17 cellular contexts compared by ENCODE assay signal in the genomic region with DNA sequence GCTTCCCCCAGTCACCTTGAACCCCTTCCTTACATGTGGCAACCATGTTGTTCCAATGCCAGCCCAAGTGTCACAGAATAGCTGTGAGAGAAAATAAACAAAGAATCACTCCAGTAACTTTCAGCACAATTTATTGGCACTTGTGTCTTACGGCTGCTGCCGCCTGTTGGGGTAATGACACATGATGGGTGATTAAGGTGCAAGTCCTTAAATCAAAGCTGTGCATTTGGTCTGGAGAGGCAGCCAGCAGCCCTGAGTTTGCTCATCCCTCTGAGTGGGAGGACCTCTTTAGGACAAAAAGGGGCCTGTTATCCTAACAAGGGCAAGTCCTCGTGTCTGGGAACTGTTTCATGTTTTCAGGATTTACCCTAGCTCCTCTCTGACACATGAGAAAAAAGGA.
A peak's percentile ranks its signal among the peaks of the same experiment; 100 is the strongest.
DNase-seq lines count a peak whose midpoint lies in the region; ATAC-seq, FAIRE-seq and TF ChIP-seq lines count a peak whose summit lies in the region.
"Had no signal": no experiment of that assay in that cellular context is flagged by ENCODE, and none has a peak within 500 bp of the region (broad histone marks: within the 10 kb centered on the region; RNA-seq: fewer than 3 reads in every experiment).

No MANE protein-coding gene starts in this region.

- H4K5ac ChIP-seq in H1 (ENCODE audit: insufficient read length, low read depth, low read length), result no peak overlapping the region

- H2AK5ac ChIP-seq in H1 (ENCODE audit: low read depth, low read length), result no peak overlapping the region

- no peaks in the 10 kb centered on the region for H4K20me1 ChIP-seq in H1 (replicated peaks in 1 of 2; ENCODE audit: control insufficient read depth in 1 of 2, insufficient read depth in 2 of 2, low read length in 2 of 2)

- H3K4me1 ChIP-seq in H1 (replicated peaks in 1 of 4; ENCODE audit: control insufficient read depth in 3 of 4, insufficient read depth in 4 of 4, low read length in 3 of 4) (no peaks in the 10 kb centered on the region), heart left ventricle (no peaks in the 10 kb centered on the region)
- H3K4me1 ChIP-seq: A549, BE2C had no signal

- TF ChIP-seq CTCF in H1 (IDR thresholded peaks at IDR 0.05; ENCODE audit: control extremely low read depth in 1 of 3, insufficient read depth in 1 of 3, low read depth in 1 of 3, low read length in 3 of 3) (no peak), nephron progenitor cell (IDR thresholded peaks at IDR 0.05) (no peak), heart left ventricle (IDR thresholded peaks at IDR 0.05) (no peak)

- no peak overlapping the region for H2BK15ac ChIP-seq in H1 (ENCODE audit: low read length)

- TF ChIP-seq RAD21 in H1 (IDR thresholded peaks at IDR 0.05 in 1 of 2, conservative IDR thresholded peaks at IDR 0.05 in 1 of 2; ENCODE audit: low read depth in 2 of 2, low read length in 2 of 2), result no peak

- intact Hi-C loops in heart left ventricle (cut with DNase I), result no loop called here
- intact Hi-C loops in sciatic nerve (cut with DNase I), result no loop called here

- ATAC-seq in heart left ventricle, result no peak
- no peak for ATAC-seq in sciatic nerve
- ATAC-seq: A549, GM23338 had no signal

- H3K9me3 ChIP-seq in H1 (ENCODE audit: insufficient read depth in 2 of 2, low read depth in 1 of 2, low read length in 1 of 2) (peaks cover 22 to 26% of the 10 kb centered on the region in 2 experiments), heart left ventricle (peaks cover 0 to 12% (median 0%) of the 10 kb centered on the region in 12 donors)
- H3K9me3 ChIP-seq: A549, BE2C had no signal

- H3K27me3 Mint-ChIP-seq in nephron progenitor cell (ENCODE audit: low read depth, poor library complexity), result peaks cover 16% of the 10 kb centered on the region
- H3K27me3 Mint-ChIP-seq: CD4-positive, alpha-beta memory T cell had no signal

- H3K27me3 ChIP-seq in H1 (replicated peaks in 1 of 4; ENCODE audit: control insufficient read depth in 3 of 4, extremely low read depth in 1 of 4, insufficient read depth in 3 of 4, low read length in 3 of 4) (no peaks in the 10 kb centered on the region), heart left ventricle (no peaks in the 10 kb centered on the region)
- H3K27me3 ChIP-seq: BE2C had no signal

- TF ChIP-seq EP300 in H1 (IDR thresholded peaks at IDR 0.05; ENCODE audit: borderline replicate concordance in 1 of 2, low read depth in 2 of 2, low read length in 2 of 2), result no peak

- no peak overlapping the region for H2BK5ac ChIP-seq in H1 (ENCODE audit: low read depth, low read length)

- no peak overlapping the region for H3K4ac ChIP-seq in H1 (replicated peaks; ENCODE audit: insufficient read length, low read depth, low read length)

- H4K8ac ChIP-seq in H1 (ENCODE audit: extremely low read depth, insufficient read depth, low read length), result no peak overlapping the region

- H3K4me2 ChIP-seq in H1 (ENCODE audit: insufficient read depth in 1 of 2, low read depth in 2 of 2, low read length in 2 of 2), result no peak overlapping the region
- H3K4me2 ChIP-seq: A549, GM23338 had no signal

- DNase-seq in NCI-H1417 (lab: John Stamatoyannopoulos, UW), result peak; percentile 29 to 79 (median 52)
- DNase-seq in NCI-H1417 treated with DMSO at 0.1 percent for 48 hours (lab: John Stamatoyannopoulos, UW), result peak; percentile 17
- DNase-seq in H1 (ENCODE audit: low read depth in 1 of 2, low spot score in 2 of 2), result no peak
- DNase-seq in nephron progenitor cell, result peak; percentile 21
- no peak for DNase-seq in NCI-H2227 (lab: John Stamatoyannopoulos, UW; ENCODE audit: unreplicated experiment)
- no peak for DNase-seq in heart left ventricle
- DNase-seq in sciatic nerve (ENCODE audit: low spot score), result no peak
- DNase-seq: BE2C; CD4-positive, alpha-beta memory T cell; DMS153; DND-41; GDM1; H9 had no signal

- H3K4me3 ChIP-seq in H1 (ENCODE audit: extremely low read depth in 1 of 4, insufficient read depth in 2 of 4, low read depth in 3 of 4, low read length in 4 of 4), result no peak overlapping the region
- no peak overlapping the region for H3K4me3 ChIP-seq in heart left ventricle
- H3K4me3 ChIP-seq: A549, GM23338 had no signal

- peaks cover 42% of the 10 kb centered on the region for H3K9me3 Mint-ChIP-seq in nephron progenitor cell

- no peak for FAIRE-seq in H1 (lab: Jason Lieb, UNC)
- FAIRE-seq: A549, GM12892 had no signal

- no peak overlapping the region for H2BK120ac ChIP-seq in H1 (replicated peaks; ENCODE audit: low read depth, low read length)

- no peak for TF ChIP-seq POLR2A in H1 (IDR thresholded peaks at IDR 0.05; ENCODE audit: control extremely low read depth in 1 of 2, low read depth in 2 of 2, low read length in 2 of 2)
- TF ChIP-seq POLR2A in heart left ventricle (IDR thresholded peaks at IDR 0.05), result no peak

- H2BK20ac ChIP-seq in H1 (ENCODE audit: low read length), result no peak overlapping the region

- WGBS in H1 (ENCODE audit: extremely low coverage in 1 of 2, insufficient coverage in 1 of 2, insufficient read length in 1 of 2, insufficient replicate concordance in 2 of 2, low coverage in 1 of 2, low lambda C conversion rate in 2 of 2, missing lambda C conversion rate in 1 of 2), 2 experiments, result 97% methylated on average over 3 of the region's 3 CpGs; no CpG with 5 or more reads in 1 of the 2 experiments
- 45 to 61% (median 50%) methylated on average over 3 of the region's 3 CpGs for WGBS in heart left ventricle, 4 donors

- H3K36me3 ChIP-seq in H1 (ENCODE audit: control insufficient read depth in 2 of 4, insufficient read depth in 4 of 4, low read length in 3 of 4), result no peaks in the 10 kb centered on the region
- no peaks in the 10 kb centered on the region for H3K36me3 ChIP-seq in heart left ventricle
- H3K36me3 ChIP-seq: BE2C had no signal

- no peak overlapping the region for H3K23ac ChIP-seq in H1 (ENCODE audit: insufficient read length)

- H3K23me2 ChIP-seq in H1 (ENCODE audit: low read depth, low read length), result no peaks in the 10 kb centered on the region

- H3K27ac Mint-ChIP-seq in nephron progenitor cell, result peak overlapping the region; percentile 75
- H3K27ac Mint-ChIP-seq: CD4-positive, alpha-beta memory T cell; GM23338 had no signal

- H3K79me1 ChIP-seq in H1 (ENCODE audit: low read depth, low read length), result no peaks in the 10 kb centered on the region

- CTCF ChIA-PET in H1 (lab: Charles Lee; ENCODE audit: partially characterized antibody), result interaction anchor here (1.1 kb wide), 1 partner anchor 607 kb away, joined by 3 read pairs; no protein-coding TSS in a partner anchor

- no peaks in the 10 kb centered on the region for H3K79me2 ChIP-seq in H1 (ENCODE audit: control insufficient read depth in 1 of 2, insufficient read depth in 2 of 2, low read length in 2 of 2)

- H3K14ac ChIP-seq in H1 (ENCODE audit: insufficient read length), result no peak overlapping the region

- no peak overlapping the region for H3K56ac ChIP-seq in H1 (replicated peaks; ENCODE audit: insufficient read length, low read depth, low read length)

- no peak overlapping the region for H4K91ac ChIP-seq in H1 (replicated peaks; ENCODE audit: insufficient read length, low read length)

- no peak overlapping the region for H3K4me3 Mint-ChIP-seq in nephron progenitor cell
- H3K4me3 Mint-ChIP-seq: CD4-positive, alpha-beta memory T cell; GM23338; H9 had no signal

- no peak overlapping the region for H3K18ac ChIP-seq in H1 (ENCODE audit: extremely low read depth, low read length)

- peak overlapping the region in 1 of 4 experiments; percentile 34; a peak in 1 of 7 replicates for H3K9ac ChIP-seq in H1 (replicated peaks in 1 of 4; ENCODE audit: extremely low read depth in 1 of 4, low read depth in 3 of 4, low read length in 3 of 4)

- H3K36me3 Mint-ChIP-seq in nephron progenitor cell (ENCODE audit: low read depth), result peaks cover 22% of the 10 kb centered on the region
- H3K36me3 Mint-ChIP-seq: CD4-positive, alpha-beta memory T cell had no signal

- H2AFZ ChIP-seq in H1 (ENCODE audit: low read length), result 0 out of 2 replicates have a peak overlapping the region, but pooled peaks have one; percentile 15
- H2AFZ ChIP-seq: GM23338 had no signal

- H2BK12ac ChIP-seq in H1 (ENCODE audit: low read depth, low read length), result no peak overlapping the region

- POLR2A ChIA-PET in H1 (lab: Charles Lee; ENCODE audit: partially characterized antibody), result no interaction called here

- peaks cover 42% of the 10 kb centered on the region for H3K4me1 Mint-ChIP-seq in nephron progenitor cell
- H3K4me1 Mint-ChIP-seq: CD4-positive, alpha-beta memory T cell; GM23338; H9 had no signal

- H3K27ac ChIP-seq in H1 (ENCODE audit: low read depth, low read length) (no peak overlapping the region), heart left ventricle (no peak overlapping the region)
- H3K27ac ChIP-seq: A549, C4-2B had no signal

TF ChIP-seq in H1, 55 proteins besides CTCF, POLR2A, EP300 and RAD21:
- TF ChIP-seq CHD1 (IDR thresholded peaks at IDR 0.05; ENCODE audit: low read depth, low read length), result no peak
- TF ChIP-seq TBP (IDR thresholded peaks at IDR 0.05; ENCODE audit: low read depth, low read length), result no peak
- TF ChIP-seq SP2 (IDR thresholded peaks at IDR 0.05; ENCODE audit: low read length), result no peak
- TF ChIP-seq KDM4A (IDR thresholded peaks at IDR 0.05; ENCODE audit: low read depth, low read length, severe bottlenecking), result no peak
- TF ChIP-seq CREB1 (IDR thresholded peaks at IDR 0.05), result no peak
- no peak for TF ChIP-seq JUND (IDR thresholded peaks at IDR 0.05; ENCODE audit: low read length)
- TF ChIP-seq E2F6 (IDR thresholded peaks at IDR 0.05), result no peak
- no peak for TF ChIP-seq TCF12 (IDR thresholded peaks at IDR 0.05; ENCODE audit: low read depth, low read length)
- no peak for TF ChIP-seq KDM5A (IDR thresholded peaks at IDR 0.05; ENCODE audit: low read length)
- no peak for TF ChIP-seq HDAC6 (IDR thresholded peaks at IDR 0.05; ENCODE audit: low read depth, low read length)
- TF ChIP-seq RFX5 (IDR thresholded peaks at IDR 0.05; ENCODE audit: borderline replicate concordance, low read depth, low read length), result no peak
- no peak for TF ChIP-seq CTBP2 (IDR thresholded peaks at IDR 0.05; ENCODE audit: borderline replicate concordance, insufficient read depth, insufficient read length, low read length)
- no peak for TF ChIP-seq SUZ12 (IDR thresholded peaks at IDR 0.05; ENCODE audit: low read length)

Comparison
In these comparisons a context has a peak if more than half of its experiments do, and no peak if none do; other contexts are left out.
1. DNase-seq: peak in NCI-H1417 (3 of 3), NCI-H1417 treated with DMSO at 0.1 percent for 48 hours (single experiment) and nephron progenitor cell (single experiment); none in H1 (0 of 2), NCI-H2227 (single experiment), heart left ventricle (0 of 5) and sciatic nerve (single experiment).